Comparison of ENCODE assay signal across 8 cellular contexts in the genomic region with DNA sequence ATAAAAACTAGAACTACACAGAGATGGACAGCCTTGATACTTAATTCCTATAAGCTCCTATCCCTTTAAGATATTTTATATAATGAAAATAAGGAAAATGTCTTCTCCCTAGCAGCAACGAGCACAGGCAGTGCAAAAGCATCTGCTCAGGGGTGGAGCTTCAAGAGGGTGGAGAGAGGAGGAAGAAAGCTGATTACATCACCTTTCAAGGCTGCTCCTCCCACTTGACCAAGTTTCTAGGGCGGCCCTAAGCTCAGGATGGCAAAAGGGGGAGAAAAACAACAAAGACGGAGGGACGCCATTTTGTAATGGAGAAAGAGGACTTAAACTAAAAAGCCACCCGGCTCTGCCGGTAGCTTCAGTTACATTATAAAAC. TPM values are rescaled to one million over a fixed set of nuclear protein-coding genes. Genes with fewer than 3 reads are reported as not detected.
DNase-seq lines count a peak whose midpoint lies in the region; ATAC-seq and TF ChIP-seq lines count a peak whose summit lies in the region.

No MANE protein-coding gene starts in this region.

- DNase-seq in CD4-positive, CD25-positive, alpha-beta regulatory T cell = peak; percentile 85 to 99 (median 94)
- peak; percentile 98 for DNase-seq in Jurkat, Clone E6-1 (ENCODE audit: low read depth, low spot score)
- DNase-seq in OCI-M2 (lab: John Stamatoyannopoulos, UW; ENCODE audit: unreplicated experiment) (peak; percentile 72), activated T-cell treated with anti-CD3 and anti-CD28 coated beads for 48 hours (ENCODE audit: low read depth) (peak; percentile 67), epithelial cell of proximal tubule (ENCODE audit: low read depth) (peak; percentile 84), mucosa of descending colon (peak; percentile 67 to 94 (median 72))
- DNase-seq in stimulated activated CD8-positive, alpha-beta memory T cell treated with anti-CD3 and anti-CD28 coated beads, Interleukin-4, amount 100 ng/mL, for 1 hour (ENCODE audit: low read depth in 2 of 2, low spot score in 1 of 2) = peak; percentile 51 to 69

- H3K4me1 Mint-ChIP-seq in CD4-positive, CD25-positive, alpha-beta regulatory T cell = peaks cover 30 to 61% (median 51%) of the 10 kb centered on the region in 4 donors

- H3K4me3 Mint-ChIP-seq in CD4-positive, CD25-positive, alpha-beta regulatory T cell = peak overlapping the region; percentile 96 to 100 (median 97)

- intact Hi-C loops in mucosa of descending colon (cut with DNase I, micrococcal nuclease) = no loop called here

- H3K36me3 ChIP-seq in CD4-positive, CD25-positive, alpha-beta regulatory T cell (ENCODE audit: control insufficient read depth, insufficient read depth, low read length) = peaks cover 26% of the 10 kb centered on the region
- H3K36me3 ChIP-seq in mucosa of descending colon (ENCODE audit: low read depth) = no peaks in the 10 kb centered on the region

- peaks cover 0 to 3% (median 0%) of the 10 kb centered on the region in 7 donors for H3K9me3 Mint-ChIP-seq in CD4-positive, CD25-positive, alpha-beta regulatory T cell

- H3K27me3 ChIP-seq in CD4-positive, CD25-positive, alpha-beta regulatory T cell (ENCODE audit: control insufficient read depth, insufficient read depth, low read length) = no peaks in the 10 kb centered on the region

- peak; percentile 60 to 65 for ATAC-seq in CD4-positive, CD25-positive, alpha-beta regulatory T cell (ENCODE audit: low read depth in 2 of 2)
- ATAC-seq in GM21367 (IDR thresholded peaks at IDR 0.05; ENCODE audit: unreplicated experiment) (peak; percentile 40), mucosa of descending colon (peak; percentile 67)

- H3K4me1 ChIP-seq in CD4-positive, CD25-positive, alpha-beta regulatory T cell (ENCODE audit: control insufficient read depth, insufficient read depth, low read length, poor library complexity, severe bottlenecking) = peaks cover 53% of the 10 kb centered on the region
- peaks cover 34% of the 10 kb centered on the region for H3K4me1 ChIP-seq in mucosa of descending colon (ENCODE audit: low read depth)

- H3K27ac Mint-ChIP-seq in CD4-positive, CD25-positive, alpha-beta regulatory T cell = peak overlapping the region; percentile 100

- peak overlapping the region; percentile 100 for H3K4me3 ChIP-seq in CD4-positive, CD25-positive, alpha-beta regulatory T cell (ENCODE audit: low read depth, low read length)
- H3K4me3 ChIP-seq in Jurkat, Clone E6-1 (ENCODE audit: low read length) = peak overlapping the region; percentile 96
- H3K4me3 ChIP-seq in epithelial cell of proximal tubule (ENCODE audit: low read depth, low read length) (peak overlapping the region; percentile 67), mucosa of descending colon (peak overlapping the region; percentile 73)

- H3K27ac ChIP-seq in CD4-positive, CD25-positive, alpha-beta regulatory T cell (ENCODE audit: insufficient read depth, low read length, poor library complexity, severe bottlenecking) = peak overlapping the region; percentile 98

- TF ChIP-seq CTCF in epithelial cell of proximal tubule (conservative IDR thresholded peaks at IDR 0.05; ENCODE audit: low read depth, low read length) (no peak), mucosa of descending colon (IDR thresholded peaks at IDR 0.05) (no peak)

- H3K36me3 Mint-ChIP-seq in CD4-positive, CD25-positive, alpha-beta regulatory T cell = peaks cover 42% of the 10 kb centered on the region

- peaks cover 18% of the 10 kb centered on the region for H3K27me3 Mint-ChIP-seq in CD4-positive, CD25-positive, alpha-beta regulatory T cell

- no peaks in the 10 kb centered on the region for H3K9me3 ChIP-seq in CD4-positive, CD25-positive, alpha-beta regulatory T cell (ENCODE audit: control insufficient read depth in 2 of 2, low read length in 2 of 2)
- H3K9me3 ChIP-seq in mucosa of descending colon = no peaks in the 10 kb centered on the region

RNA-seq across cellular contexts. Expression of a gene that starts 2.2 kb away (rescaled TPM):
- 164 TPM for total RNA-seq in CD4-positive, CD25-positive, alpha-beta regulatory T cell
- 10 to 100 TPM; 18.0 to 22.9 (median 19.7) TPM for polyA plus RNA-seq in CD4-positive, CD25-positive, alpha-beta regulatory T cell
- polyA plus RNA-seq in Jurkat, Clone E6-1 (2012; ENCODE audit: insufficient read depth, insufficient read length) = 29.9 TPM
- total RNA-seq in epithelial cell of proximal tubule (19.6 and 25.8 TPM in 2 replicates), mucosa of descending colon (10 to 100 TPM; 68.5 to 80.3 (median 79.2) TPM)

RNA-seq across cellular contexts. Expression of a gene that starts 2.8 kb away (rescaled TPM):
- 19.0 TPM for total RNA-seq in CD4-positive, CD25-positive, alpha-beta regulatory T cell
- polyA plus RNA-seq in CD4-positive, CD25-positive, alpha-beta regulatory T cell = 100 to 1,000 TPM; 121 to 165 (median 151) TPM
- 101 TPM for polyA plus RNA-seq in Jurkat, Clone E6-1 (2012; ENCODE audit: insufficient read depth, insufficient read length)
- total RNA-seq in epithelial cell of proximal tubule (65.8 and 87.4 TPM in 2 replicates), mucosa of descending colon (10 to 100 TPM; 38.2 to 63.7 (median 51.1) TPM)

RNA-seq across cellular contexts. Expression of a gene that starts 11.8 kb away (rescaled TPM):
- 7.2 TPM for total RNA-seq in CD4-positive, CD25-positive, alpha-beta regulatory T cell
- under 1 TPM; 0.27 to 0.89 (median 0.53) TPM for polyA plus RNA-seq in CD4-positive, CD25-positive, alpha-beta regulatory T cell
- polyA plus RNA-seq in Jurkat, Clone E6-1 (2012; ENCODE audit: insufficient read depth, insufficient read length) = 46.1 TPM
- total RNA-seq in epithelial cell of proximal tubule (6.2 and 8.9 TPM in 2 replicates), mucosa of descending colon (10 to 100 TPM; 10.6 to 18.4 (median 12.7) TPM)

RNA-seq across cellular contexts. Expression of a gene that starts 32.1 kb away (rescaled TPM):
- 24.4 TPM for total RNA-seq in CD4-positive, CD25-positive, alpha-beta regulatory T cell
- 10 to 100 TPM in 2 of 4 donors, 1 to 10 TPM in 2; 7.5 to 19.7 (median 10.9) TPM for polyA plus RNA-seq in CD4-positive, CD25-positive, alpha-beta regulatory T cell
- polyA plus RNA-seq in Jurkat, Clone E6-1 (2012; ENCODE audit: insufficient read depth, insufficient read length) = 32.3 TPM
- total RNA-seq in epithelial cell of proximal tubule (4.6 and 10.5 TPM in 2 replicates), mucosa of descending colon (10 to 100 TPM; 46.5 to 88.8 (median 61.8) TPM)

RNA-seq across cellular contexts. Expression of a gene that starts 43.6 kb away (rescaled TPM):
- 113 TPM for total RNA-seq in CD4-positive, CD25-positive, alpha-beta regulatory T cell
- 10 to 100 TPM; 14.3 to 25.3 (median 16.4) TPM for polyA plus RNA-seq in CD4-positive, CD25-positive, alpha-beta regulatory T cell
- 71.5 TPM for polyA plus RNA-seq in Jurkat, Clone E6-1 (2012; ENCODE audit: insufficient read depth, insufficient read length)
- total RNA-seq in epithelial cell of proximal tubule (49.0 and 70.5 TPM in 2 replicates), mucosa of descending colon (10 to 100 TPM; 43.0 to 56.0 (median 45.8) TPM)

Comparison
In these comparisons a context has a peak if more than half of its experiments do, and no peak if none do; other contexts are left out.
1. Peak in every context shown above with its lines: DNase-seq, ATAC-seq, H3K4me3 ChIP-seq and H3K27ac ChIP-seq.